ENCODE assay signal across 24 cellular contexts in the genomic region with DNA sequence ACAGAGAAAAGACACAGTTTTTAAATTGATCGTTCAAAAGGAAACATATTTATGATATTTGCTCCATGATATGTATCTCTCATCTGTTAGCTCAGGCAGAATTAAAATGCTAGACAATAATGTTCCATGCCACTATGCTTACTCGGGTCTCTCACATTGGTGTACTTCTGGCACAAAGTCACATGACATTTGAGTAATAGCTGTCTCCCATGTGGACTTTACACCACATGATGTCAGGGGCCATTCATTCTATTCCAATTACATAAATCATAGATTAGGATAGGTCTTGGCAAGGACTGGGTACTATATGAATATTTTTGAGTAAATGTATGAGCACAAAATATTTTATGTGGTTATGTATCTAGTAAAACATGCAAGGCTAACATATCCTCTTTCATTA.
DNase-seq lines count a peak whose midpoint lies in the region; ATAC-seq, FAIRE-seq and TF ChIP-seq lines count a peak whose summit lies in the region.
"Had no signal": no experiment of that assay in that cellular context is flagged by ENCODE, and none has a peak within 500 bp of the region (broad histone marks: within the 10 kb centered on the region; RNA-seq: fewer than 3 reads in every experiment).

No MANE protein-coding gene starts in this region.

- H3K27me3 Mint-ChIP-seq in astrocyte (ENCODE audit: low read depth, unreplicated experiment), result no peaks in the 10 kb centered on the region
- H3K27me3 Mint-ChIP-seq: activated naive CD8-positive, alpha-beta T cell treated with anti-CD3 and anti-CD28 coated beads for 36 hours; effector memory CD8-positive, alpha-beta T cell; natural killer cell treated with Interleukin-12 subunit alpha and Interleukin-12 subunit beta and Interleukin-15 and Interleukin-18, amount 100 ng/mL, for 72 hours had no signal

- H3K4me2 ChIP-seq in astrocyte (ENCODE audit: low read length) (no peak overlapping the region), fibroblast of lung (ENCODE audit: extremely low read depth, insufficient read depth, low read length) (no peak overlapping the region)
- H3K4me2 ChIP-seq: smooth muscle cell had no signal

- no peak for ATAC-seq in GM21576 (IDR thresholded peaks at IDR 0.05; ENCODE audit: unreplicated experiment)
- ATAC-seq: effector memory CD8-positive, alpha-beta T cell; natural killer cell treated with Interleukin-12 subunit alpha and Interleukin-12 subunit beta and Interleukin-15 and Interleukin-18, amount 100 ng/mL, for 72 hours; stimulated activated effector memory CD8-positive, alpha-beta T cell treated with anti-CD3 and anti-CD28 coated beads, Interleukin-12 subunit alpha, Interleukin-12 subunit beta, amount 100 ng/mL, for 72 hours had no signal

- peaks cover 3% of the 10 kb centered on the region for H3K9me3 Mint-ChIP-seq in astrocyte (ENCODE audit: unreplicated experiment)

- no peaks in the 10 kb centered on the region for H3K27me3 ChIP-seq in astrocyte (ENCODE audit: insufficient read depth, low read length)
- H3K27me3 ChIP-seq in fibroblast of lung (ENCODE audit: control insufficient read depth, insufficient read depth, low read length), result no peaks in the 10 kb centered on the region
- H3K27me3 ChIP-seq: colonic mucosa, esophagus muscularis mucosa, ovary had no signal

- no peak for DNase-seq in D721Med (ENCODE audit: insufficient read length, low spot score)
- peak; percentile 3 for DNase-seq in NAMALWA (ENCODE audit: low spot score)
- DNase-seq in astrocyte (ENCODE audit: low read depth), result peak; percentile 41
- DNase-seq in fibroblast of lung (ENCODE audit: low read depth in 2 of 2), result peak; percentile 25 to 53
- DNase-seq in dermis blood vessel endothelial cell, result no peak
- DNase-seq in stimulated activated naive CD4-positive, alpha-beta T cell (lab: John Stamatoyannopoulos, UW), result no peak
- DNase-seq: activated CD4-positive, alpha-beta T cell treated with anti-CD3 and anti-CD28 coated beads, Interleukin-2, amount 50 U/mL, for 48 hours; activated CD8-positive, alpha-beta memory T cell treated with anti-CD3 and anti-CD28 coated beads, Interleukin-2, amount 50 U/mL, for 4 hours; activated naive CD8-positive, alpha-beta T cell treated with anti-CD3 and anti-CD28 coated beads for 36 hours; colonic mucosa; effector memory CD8-positive, alpha-beta T cell; islet precursor cell; NCI-H1436 treated with DMSO at 0.1 percent for 48 hours; ovary; retina; Right ventricle myocardium superior had no signal

- H3K79me2 ChIP-seq in astrocyte (ENCODE audit: insufficient read depth, low read length) (no peaks in the 10 kb centered on the region), fibroblast of lung (ENCODE audit: control insufficient read depth, insufficient read depth, low read length) (no peaks in the 10 kb centered on the region)

- H3K4me1 ChIP-seq in astrocyte (ENCODE audit: insufficient read depth, low read length) (peaks cover 4% of the 10 kb centered on the region), fibroblast of lung (ENCODE audit: control insufficient read depth, extremely low read depth, insufficient read depth, low read length) (no peaks in the 10 kb centered on the region)
- H3K4me1 ChIP-seq: colonic mucosa, esophagus muscularis mucosa had no signal

- FAIRE-seq in D721Med (lab: Jason Lieb, UNC) (peak; percentile 84), astrocyte (lab: Jason Lieb, UNC) (no peak)
- FAIRE-seq: urothelium cell line had no signal

- no peak overlapping the region for H3K27ac Mint-ChIP-seq in astrocyte (ENCODE audit: unreplicated experiment)
- H3K27ac Mint-ChIP-seq: activated naive CD8-positive, alpha-beta T cell treated with anti-CD3 and anti-CD28 coated beads for 36 hours; CD14-positive monocyte; effector memory CD8-positive, alpha-beta T cell; mesothelial cell of epicardium; natural killer cell treated with Interleukin-12 subunit alpha and Interleukin-12 subunit beta and Interleukin-15 and Interleukin-18, amount 100 ng/mL, for 72 hours; stimulated activated effector memory CD8-positive, alpha-beta T cell treated with anti-CD3 and anti-CD28 coated beads, Interleukin-12 subunit alpha, Interleukin-12 subunit beta, amount 100 ng/mL, for 72 hours had no signal

- no peak overlapping the region for H3K4me3 ChIP-seq in astrocyte (ENCODE audit: insufficient read depth, low read depth, low read length)
- H3K4me3 ChIP-seq in fibroblast of lung (replicated peaks in 1 of 4; ENCODE audit: control extremely low read depth in 1 of 4, insufficient read depth in 1 of 4, low read depth in 3 of 4, low read length in 4 of 4), result no peak overlapping the region
- H3K4me3 ChIP-seq: colonic mucosa, esophagus muscularis mucosa, ovary, smooth muscle cell had no signal

- H3K4me3 Mint-ChIP-seq in astrocyte (ENCODE audit: unreplicated experiment), result no peak overlapping the region
- H3K4me3 Mint-ChIP-seq: activated naive CD8-positive, alpha-beta T cell treated with anti-CD3 and anti-CD28 coated beads for 36 hours; CD14-positive monocyte; effector memory CD8-positive, alpha-beta T cell; mesothelial cell of epicardium; natural killer cell treated with Interleukin-12 subunit alpha and Interleukin-12 subunit beta and Interleukin-15 and Interleukin-18, amount 100 ng/mL, for 72 hours; stimulated activated effector memory CD8-positive, alpha-beta T cell treated with anti-CD3 and anti-CD28 coated beads, Interleukin-12 subunit alpha, Interleukin-12 subunit beta, amount 100 ng/mL, for 72 hours had no signal

- H3K9me3 ChIP-seq in astrocyte (ENCODE audit: insufficient read depth, low read depth, low read length) (no peaks in the 10 kb centered on the region), fibroblast of lung (ENCODE audit: control insufficient read depth, insufficient read depth, low read depth, low read length) (no peaks in the 10 kb centered on the region)
- H3K9me3 ChIP-seq: colonic mucosa, esophagus muscularis mucosa, ovary had no signal

- H3K27ac ChIP-seq in astrocyte (ENCODE audit: low read depth, low read length) (no peak overlapping the region), fibroblast of lung (ENCODE audit: insufficient read depth, low read length) (no peak overlapping the region)
- H3K27ac ChIP-seq: colonic mucosa, esophagus muscularis mucosa, ovary had no signal

- H3K36me3 Mint-ChIP-seq in astrocyte (ENCODE audit: low read depth, unreplicated experiment), result no peaks in the 10 kb centered on the region
- H3K36me3 Mint-ChIP-seq: activated naive CD8-positive, alpha-beta T cell treated with anti-CD3 and anti-CD28 coated beads for 36 hours; CD14-positive monocyte; stimulated activated effector memory CD8-positive, alpha-beta T cell treated with anti-CD3 and anti-CD28 coated beads, Interleukin-12 subunit alpha, Interleukin-12 subunit beta, amount 100 ng/mL, for 72 hours had no signal

- H4K20me1 ChIP-seq in astrocyte (ENCODE audit: insufficient read depth, low read length) (no peaks in the 10 kb centered on the region), fibroblast of lung (ENCODE audit: control insufficient read depth, extremely low read depth, insufficient read depth, low read length) (no peaks in the 10 kb centered on the region)

- H3K9ac ChIP-seq in astrocyte (ENCODE audit: low read length) (no peak overlapping the region), fibroblast of lung (ENCODE audit: insufficient read depth, low read length) (no peak overlapping the region)

- H2AFZ ChIP-seq in astrocyte (ENCODE audit: low read depth, low read length), result no peak overlapping the region
- no peak overlapping the region for H2AFZ ChIP-seq in fibroblast of lung (ENCODE audit: low read length)

- TF ChIP-seq CTCF in D721Med (IDR thresholded peaks at IDR 0.05; ENCODE audit: insufficient read depth, missing control alignments) (no peak), astrocyte (IDR thresholded peaks at IDR 0.05; ENCODE audit: insufficient read depth, low read depth, low read length) (no peak), fibroblast of lung (conservative IDR thresholded peaks at IDR 0.05 in 1 of 2, IDR thresholded peaks at IDR 0.05 in 1 of 2; ENCODE audit: low read depth in 1 of 2, low read length in 2 of 2) (no peak)

- no peaks in the 10 kb centered on the region for H3K36me3 ChIP-seq in astrocyte (ENCODE audit: insufficient read depth, low read length)
- H3K36me3 ChIP-seq in fibroblast of lung (ENCODE audit: control insufficient read depth, insufficient read depth, low read length), result no peaks in the 10 kb centered on the region
- H3K36me3 ChIP-seq: colonic mucosa, esophagus muscularis mucosa, ovary had no signal

- H3K4me1 Mint-ChIP-seq in astrocyte (ENCODE audit: low read depth, unreplicated experiment), result peaks cover 4% of the 10 kb centered on the region
- H3K4me1 Mint-ChIP-seq: activated naive CD8-positive, alpha-beta T cell treated with anti-CD3 and anti-CD28 coated beads for 36 hours; CD14-positive monocyte; stimulated activated effector memory CD8-positive, alpha-beta T cell treated with anti-CD3 and anti-CD28 coated beads, Interleukin-12 subunit alpha, Interleukin-12 subunit beta, amount 100 ng/mL, for 72 hours had no signal

Comparison
In these comparisons a context has a peak if more than half of its experiments do, and no peak if none do; other contexts are left out.
1. DNase-seq: peak in NAMALWA (single experiment), astrocyte (single experiment) and fibroblast of lung (2 of 2); none in D721Med (single experiment), dermis blood vessel endothelial cell (single experiment) and stimulated activated naive CD4-positive, alpha-beta T cell (0 of 6).